ENCODE assay signal across 1 cellular context in the genomic region with DNA sequence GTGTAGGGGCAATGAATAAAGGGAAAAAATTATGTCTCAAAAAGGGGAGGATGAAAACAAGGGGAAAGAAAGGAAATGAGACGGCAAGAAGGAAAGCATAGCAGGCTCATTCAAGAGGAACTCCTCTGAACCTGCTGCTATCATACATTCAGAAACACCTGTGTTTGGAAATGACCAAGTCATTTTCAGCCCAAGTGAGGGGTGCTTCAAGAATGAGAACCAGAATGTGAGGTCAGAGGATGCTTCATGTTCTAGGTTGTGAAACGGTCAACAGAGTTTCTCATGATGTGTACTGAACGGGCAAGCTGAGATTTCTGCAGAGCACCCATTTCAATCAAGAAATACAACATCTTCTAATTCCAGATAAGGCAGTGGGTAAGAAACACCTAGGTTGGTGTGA.
TF ChIP-seq lines count a peak whose summit lies in the region.

No MANE protein-coding gene starts in this region.

TF ChIP-seq in WTC11, 78 proteins besides CTCF, POLR2A, EP300 and RAD21 (continued from another document):
- TF ChIP-seq, protein P1, sequence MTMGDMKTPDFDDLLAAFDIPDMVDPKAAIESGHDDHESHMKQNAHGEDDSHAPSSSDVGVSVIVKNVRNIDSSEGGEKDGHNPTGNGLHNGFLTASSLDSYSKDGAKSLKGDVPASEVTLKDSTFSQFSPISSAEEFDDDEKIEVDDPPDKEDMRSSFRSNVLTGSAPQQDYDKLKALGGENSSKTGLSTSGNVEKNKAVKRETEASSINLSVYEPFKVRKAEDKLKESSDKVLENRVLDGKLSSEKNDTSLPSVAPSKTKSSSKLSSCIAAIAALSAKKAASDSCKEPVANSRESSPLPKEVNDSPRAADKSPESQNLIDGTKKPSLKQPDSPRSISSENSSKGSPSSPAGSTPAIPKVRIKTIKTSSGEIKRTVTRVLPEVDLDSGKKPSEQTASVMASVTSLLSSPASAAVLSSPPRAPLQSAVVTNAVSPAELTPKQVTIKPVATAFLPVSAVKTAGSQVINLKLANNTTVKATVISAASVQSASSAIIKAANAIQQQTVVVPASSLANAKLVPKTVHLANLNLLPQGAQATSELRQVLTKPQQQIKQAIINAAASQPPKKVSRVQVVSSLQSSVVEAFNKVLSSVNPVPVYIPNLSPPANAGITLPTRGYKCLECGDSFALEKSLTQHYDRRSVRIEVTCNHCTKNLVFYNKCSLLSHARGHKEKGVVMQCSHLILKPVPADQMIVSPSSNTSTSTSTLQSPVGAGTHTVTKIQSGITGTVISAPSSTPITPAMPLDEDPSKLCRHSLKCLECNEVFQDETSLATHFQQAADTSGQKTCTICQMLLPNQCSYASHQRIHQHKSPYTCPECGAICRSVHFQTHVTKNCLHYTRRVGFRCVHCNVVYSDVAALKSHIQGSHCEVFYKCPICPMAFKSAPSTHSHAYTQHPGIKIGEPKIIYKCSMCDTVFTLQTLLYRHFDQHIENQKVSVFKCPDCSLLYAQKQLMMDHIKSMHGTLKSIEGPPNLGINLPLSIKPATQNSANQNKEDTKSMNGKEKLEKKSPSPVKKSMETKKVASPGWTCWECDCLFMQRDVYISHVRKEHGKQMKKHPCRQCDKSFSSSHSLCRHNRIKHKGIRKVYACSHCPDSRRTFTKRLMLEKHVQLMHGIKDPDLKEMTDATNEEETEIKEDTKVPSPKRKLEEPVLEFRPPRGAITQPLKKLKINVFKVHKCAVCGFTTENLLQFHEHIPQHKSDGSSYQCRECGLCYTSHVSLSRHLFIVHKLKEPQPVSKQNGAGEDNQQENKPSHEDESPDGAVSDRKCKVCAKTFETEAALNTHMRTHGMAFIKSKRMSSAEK (CRISPR knock-in tag; IDR thresholded peaks at IDR 0.05; ENCODE audit: borderline replicate concordance), result no peak
- no peak for TF ChIP-seq ZNF219 (CRISPR knock-in tag; IDR thresholded peaks at IDR 0.05; ENCODE audit: borderline replicate concordance)
- TF ChIP-seq ZNF317 (CRISPR knock-in tag; IDR thresholded peaks at IDR 0.05; ENCODE audit: borderline replicate concordance, low read depth), result no peak
- TF ChIP-seq, protein P2, sequence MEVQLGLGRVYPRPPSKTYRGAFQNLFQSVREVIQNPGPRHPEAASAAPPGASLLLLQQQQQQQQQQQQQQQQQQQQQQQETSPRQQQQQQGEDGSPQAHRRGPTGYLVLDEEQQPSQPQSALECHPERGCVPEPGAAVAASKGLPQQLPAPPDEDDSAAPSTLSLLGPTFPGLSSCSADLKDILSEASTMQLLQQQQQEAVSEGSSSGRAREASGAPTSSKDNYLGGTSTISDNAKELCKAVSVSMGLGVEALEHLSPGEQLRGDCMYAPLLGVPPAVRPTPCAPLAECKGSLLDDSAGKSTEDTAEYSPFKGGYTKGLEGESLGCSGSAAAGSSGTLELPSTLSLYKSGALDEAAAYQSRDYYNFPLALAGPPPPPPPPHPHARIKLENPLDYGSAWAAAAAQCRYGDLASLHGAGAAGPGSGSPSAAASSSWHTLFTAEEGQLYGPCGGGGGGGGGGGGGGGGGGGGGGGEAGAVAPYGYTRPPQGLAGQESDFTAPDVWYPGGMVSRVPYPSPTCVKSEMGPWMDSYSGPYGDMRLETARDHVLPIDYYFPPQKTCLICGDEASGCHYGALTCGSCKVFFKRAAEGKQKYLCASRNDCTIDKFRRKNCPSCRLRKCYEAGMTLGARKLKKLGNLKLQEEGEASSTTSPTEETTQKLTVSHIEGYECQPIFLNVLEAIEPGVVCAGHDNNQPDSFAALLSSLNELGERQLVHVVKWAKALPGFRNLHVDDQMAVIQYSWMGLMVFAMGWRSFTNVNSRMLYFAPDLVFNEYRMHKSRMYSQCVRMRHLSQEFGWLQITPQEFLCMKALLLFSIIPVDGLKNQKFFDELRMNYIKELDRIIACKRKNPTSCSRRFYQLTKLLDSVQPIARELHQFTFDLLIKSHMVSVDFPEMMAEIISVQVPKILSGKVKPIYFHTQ (CRISPR knock-in tag; IDR thresholded peaks at IDR 0.05), result no peak
- no peak for TF ChIP-seq SOX15 (CRISPR knock-in tag; IDR thresholded peaks at IDR 0.05)
- TF ChIP-seq ZNF263 (CRISPR knock-in tag; IDR thresholded peaks at IDR 0.05; ENCODE audit: low read depth), result no peak
- TF ChIP-seq, protein P3, sequence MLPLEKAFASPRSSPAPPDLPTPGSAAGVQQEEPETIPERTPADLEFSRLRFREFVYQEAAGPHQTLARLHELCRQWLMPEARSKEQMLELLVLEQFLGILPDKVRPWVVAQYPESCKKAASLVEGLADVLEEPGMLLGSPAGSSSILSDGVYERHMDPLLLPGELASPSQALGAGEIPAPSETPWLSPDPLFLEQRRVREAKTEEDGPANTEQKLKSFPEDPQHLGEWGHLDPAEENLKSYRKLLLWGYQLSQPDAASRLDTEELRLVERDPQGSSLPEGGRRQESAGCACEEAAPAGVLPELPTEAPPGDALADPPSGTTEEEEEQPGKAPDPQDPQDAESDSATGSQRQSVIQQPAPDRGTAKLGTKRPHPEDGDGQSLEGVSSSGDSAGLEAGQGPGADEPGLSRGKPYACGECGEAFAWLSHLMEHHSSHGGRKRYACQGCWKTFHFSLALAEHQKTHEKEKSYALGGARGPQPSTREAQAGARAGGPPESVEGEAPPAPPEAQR (CRISPR knock-in tag; IDR thresholded peaks at IDR 0.05), result no peak
- no peak for TF ChIP-seq NR2C2 (CRISPR knock-in tag; IDR thresholded peaks at IDR 0.05)
- TF ChIP-seq RORB (CRISPR knock-in tag; IDR thresholded peaks at IDR 0.05), result no peak
- no peak for TF ChIP-seq RELA (CRISPR knock-in tag; IDR thresholded peaks at IDR 0.05; ENCODE audit: borderline replicate concordance)
- TF ChIP-seq JAZF1 (CRISPR knock-in tag; IDR thresholded peaks at IDR 0.05), result no peak
- no peak for TF ChIP-seq CREM (CRISPR knock-in tag; IDR thresholded peaks at IDR 0.05)
- TF ChIP-seq GABPB1 (CRISPR knock-in tag; IDR thresholded peaks at IDR 0.05), result no peak
- TF ChIP-seq, protein P4, sequence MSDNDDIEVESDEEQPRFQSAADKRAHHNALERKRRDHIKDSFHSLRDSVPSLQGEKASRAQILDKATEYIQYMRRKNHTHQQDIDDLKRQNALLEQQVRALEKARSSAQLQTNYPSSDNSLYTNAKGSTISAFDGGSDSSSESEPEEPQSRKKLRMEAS (CRISPR knock-in tag; IDR thresholded peaks at IDR 0.05), result no peak
- no peak for TF ChIP-seq NFE2L1 (CRISPR knock-in tag; IDR thresholded peaks at IDR 0.05)
- TF ChIP-seq ZNF121 (CRISPR knock-in tag; IDR thresholded peaks at IDR 0.05), result no peak
